In the genomic region with DNA sequence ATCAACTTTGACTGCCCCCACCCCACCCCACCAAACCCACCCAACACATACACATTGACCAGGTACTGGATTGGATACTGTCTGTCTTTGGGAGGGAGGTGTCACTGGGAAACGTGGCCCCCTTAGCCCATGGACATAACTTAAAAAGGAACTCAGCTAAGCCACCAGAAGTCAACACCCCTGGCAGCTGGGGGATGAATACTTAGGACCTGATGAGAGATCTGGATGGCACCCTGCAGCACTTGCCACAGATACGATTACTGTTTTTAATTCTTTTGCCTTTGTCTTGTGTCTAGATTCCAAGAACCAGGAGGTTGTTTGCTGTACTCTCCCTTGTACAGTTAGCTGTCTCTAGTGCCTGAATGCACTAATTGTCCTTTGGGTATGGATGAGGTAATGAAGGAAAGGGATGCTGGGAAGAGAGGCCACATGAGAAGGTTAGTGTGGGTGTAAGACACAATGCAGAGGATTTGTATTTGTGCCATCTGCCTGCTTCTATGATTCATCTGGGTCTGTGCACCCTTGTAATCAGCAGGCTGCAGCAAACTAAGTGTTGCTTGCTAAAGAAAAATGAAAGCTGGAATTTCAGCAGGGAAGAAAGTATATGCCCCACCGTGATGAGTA, we compare ENCODE assay signal across 10 cellular contexts.
DNase-seq lines count a peak whose midpoint lies in the region; FAIRE-seq lines count a peak whose summit lies in the region.
"Had no signal": no experiment of that assay in that cellular context is flagged by ENCODE, and none has a peak within 500 bp of the region (broad histone marks: within the 10 kb centered on the region; RNA-seq: fewer than 3 reads in every experiment).

No MANE protein-coding gene starts in this region.

- no peaks in the 10 kb centered on the region for H3K9me3 Mint-ChIP-seq in activated CD4-positive, alpha-beta memory T cell treated with anti-CD3 and anti-CD28 coated beads, Interleukin-2, amount 10 ng/mL, durations not matched to agents 7 days and 5 days

- H3K4me1 ChIP-seq in small intestine (ENCODE audit: control insufficient read depth in 2 of 2, insufficient read depth in 1 of 2, low read depth in 1 of 2, low read length in 1 of 2): no peaks in the 10 kb centered on the region

- FAIRE-seq in small intestine (lab: Jason Lieb, UNC): no peak

- no peaks in the 10 kb centered on the region for H3K27me3 ChIP-seq in small intestine (ENCODE audit: control insufficient read depth in 2 of 2, insufficient read depth in 2 of 2, low read length in 2 of 2)

- CTCF ChIA-PET in activated CD4-positive, alpha-beta memory T cell treated with anti-CD3 and anti-CD28 coated beads, Interleukin-2, amount 10 ng/mL, durations not matched to agents 7 days and 5 days (lab: Charles Lee): interaction anchor here (1.0 kb wide), 1 partner anchor 31 kb away, joined by 3 read pairs; no protein-coding TSS in a partner anchor

- WGBS in small intestine, 3 donors: 71 to 87% (median 73%) methylated on average over 3 of the region's 3 CpGs

- H3K27ac ChIP-seq in small intestine (ENCODE audit: low read depth in 1 of 2, low read length in 1 of 2): no peak overlapping the region

- H3K4me3 Mint-ChIP-seq in activated CD4-positive, alpha-beta memory T cell treated with anti-CD3 and anti-CD28 coated beads, Interleukin-2, amount 10 ng/mL, durations not matched to agents 7 days and 5 days: no peak overlapping the region

- no peak overlapping the region for H3K27ac Mint-ChIP-seq in activated CD4-positive, alpha-beta memory T cell treated with anti-CD3 and anti-CD28 coated beads, Interleukin-2, amount 10 ng/mL, durations not matched to agents 7 days and 5 days

- DNase-seq in DMS 273 (lab: John Stamatoyannopoulos, UW; ENCODE audit: unreplicated experiment) (peak; percentile 77), NCI-H82 treated with DMSO at 0.1 percent for 48 hours (lab: John Stamatoyannopoulos, UW; ENCODE audit: unreplicated experiment) (peak; percentile 44), fibroblast of gingiva (ENCODE audit: low read depth) (peak; percentile 75), nucleus accumbens (lab: John Stamatoyannopoulos, UW) (peak in 47 of 56 donors; percentile 6 to 80 (median 51)), small intestine (no peak), amniotic stem cell (lab: John Stamatoyannopoulos, UW) (no peak)
- no peak for DNase-seq in activated effector memory CD4-positive, alpha-beta T cell treated with anti-CD3 and anti-CD28 coated beads, Interleukin-2, amount 50 U/mL, for 16 hours
- DNase-seq in activated CD4-positive, alpha-beta memory T cell treated with anti-CD3 and anti-CD28 coated beads, Interleukin-2, amount 10 ng/mL, durations not matched to agents 7 days and 5 days: no peak
- DNase-seq: activated gamma-delta T cell; stimulated activated CD4-positive, alpha-beta T cell treated with anti-CD3 and anti-CD28 coated beads, Interleukin-1b, Interleukin-23, amount 100 ng/mL, for 48 hours had no signal

- POLR2A ChIA-PET in activated CD4-positive, alpha-beta memory T cell treated with anti-CD3 and anti-CD28 coated beads, Interleukin-2, amount 10 ng/mL, durations not matched to agents 7 days and 5 days (lab: Charles Lee): no interaction called here

- H3K27me3 Mint-ChIP-seq in activated CD4-positive, alpha-beta memory T cell treated with anti-CD3 and anti-CD28 coated beads, Interleukin-2, amount 10 ng/mL, durations not matched to agents 7 days and 5 days: peaks cover 7% of the 10 kb centered on the region

- no peaks in the 10 kb centered on the region for H3K36me3 Mint-ChIP-seq in activated CD4-positive, alpha-beta memory T cell treated with anti-CD3 and anti-CD28 coated beads, Interleukin-2, amount 10 ng/mL, durations not matched to agents 7 days and 5 days (ENCODE audit: low read depth)

- no peaks in the 10 kb centered on the region for H3K4me1 Mint-ChIP-seq in activated CD4-positive, alpha-beta memory T cell treated with anti-CD3 and anti-CD28 coated beads, Interleukin-2, amount 10 ng/mL, durations not matched to agents 7 days and 5 days

- no peaks in the 10 kb centered on the region for H3K36me3 ChIP-seq in small intestine (ENCODE audit: control insufficient read depth in 2 of 2, insufficient read depth in 2 of 2, low read length in 2 of 2)

- H3K9me3 ChIP-seq in small intestine (ENCODE audit: control insufficient read depth, low read depth): no peaks in the 10 kb centered on the region

- H3K4me3 ChIP-seq in small intestine (ENCODE audit: low read depth in 1 of 2, low read length in 2 of 2): no peak overlapping the region

Comparison
In these comparisons a context has a peak if more than half of its experiments do, and no peak if none do; other contexts are left out.
1. DNase-seq: peak in DMS 273 (single experiment), NCI-H82 treated with DMSO at 0.1 percent for 48 hours (single experiment), fibroblast of gingiva (single experiment) and nucleus accumbens (47 of 56); none in small intestine (single experiment), amniotic stem cell (single experiment), activated effector memory CD4-positive, alpha-beta T cell treated with anti-CD3 and anti-CD28 coated beads, Interleukin-2, amount 50 U/mL, for 16 hours (single experiment) and activated CD4-positive, alpha-beta memory T cell treated with anti-CD3 and anti-CD28 coated beads, Interleukin-2, amount 10 ng/mL, durations not matched to agents 7 days and 5 days (single experiment).